ENCODE assay signal across 1 cellular context in genomic region chr1:23799570-23800395, GRCh38.
TF ChIP-seq lines count a peak whose summit lies in the region.

No MANE protein-coding gene starts in this region.

TF ChIP-seq in WTC11, 78 proteins besides CTCF, POLR2A, EP300 and RAD21 (continued from another document):
- TF ChIP-seq CREM (CRISPR knock-in tag; IDR thresholded peaks at IDR 0.05) (no peak), MAX (CRISPR knock-in tag; IDR thresholded peaks at IDR 0.05) (peak; percentile 57; the same call in 1 of the 2 replicates), SP1 (CRISPR knock-in tag; conservative IDR thresholded peaks at IDR 0.05) (peak; percentile 51; the same call in 1 of the 2 replicates), IRF2 (CRISPR knock-in tag; IDR thresholded peaks at IDR 0.05; ENCODE audit: borderline replicate concordance, low read depth) (no peak)
